ENCODE assay signal across 6 cellular contexts in genomic region chr15:20591936-20592335, GRCh38. TPM values are rescaled to one million over a fixed set of nuclear protein-coding genes. Genes with fewer than 3 reads are reported as not detected.
"Had no signal": no experiment of that assay in that cellular context is flagged by ENCODE, and none has a peak within 500 bp of the region (broad histone marks: within the 10 kb centered on the region; RNA-seq: fewer than 3 reads in every experiment).

No MANE protein-coding gene starts in this region.

RNA-seq across cellular contexts. Expression of gene GOLGA6L6, which starts 50.3 kb away (rescaled TPM):
- total RNA-seq: HepG2, HT1080, IMR-90, NCI-H460, PC-9, SJCRH30 had no signal
- polyA plus RNA-seq: HepG2, IMR-90 had no signal
